In genomic region chr14:65496178-65496993, GRCh38 we compare ENCODE assay signal across 22 cellular contexts.
A peak's percentile ranks its signal among the peaks of the same experiment; 100 is the strongest.
DNase-seq lines count a peak whose midpoint lies in the region; ATAC-seq and TF ChIP-seq lines count a peak whose summit lies in the region.
"Had no signal": no experiment of that assay in that cellular context is flagged by ENCODE, and none has a peak within 500 bp of the region (broad histone marks: within the 10 kb centered on the region; RNA-seq: fewer than 3 reads in every experiment).

No MANE protein-coding gene starts in this region.

- H3K27ac Mint-ChIP-seq in HFFc6: peak overlapping the region; percentile 86

- no peak overlapping the region for H3K4ac ChIP-seq in mesenchymal stem cell (ENCODE audit: low read depth in 1 of 2, low read length in 2 of 2)

- peaks cover 24% of the 10 kb centered on the region for H3K4me1 Mint-ChIP-seq in HFFc6 (ENCODE audit: low read depth)

- H3K9ac ChIP-seq in mesenchymal stem cell (ENCODE audit: low read length): no peak overlapping the region
- H3K9ac ChIP-seq: BLaER1 treated with 17β-estradiol and CSF1 and Interleukin-3, amounts not matched to agents 10 nM and 100 nM had no signal

- no peaks in the 10 kb centered on the region for H3K9me3 ChIP-seq in mesenchymal stem cell (ENCODE audit: control insufficient read depth, low read length)
- H3K9me3 ChIP-seq in effector memory CD4-positive, alpha-beta T cell (ENCODE audit: control insufficient read depth, low read length): no peaks in the 10 kb centered on the region
- H3K9me3 ChIP-seq: esophagus squamous epithelium, neutrophil, Peyer's patch had no signal

- no peaks in the 10 kb centered on the region for H3K27me3 ChIP-seq in BJ (ENCODE audit: control insufficient read depth, insufficient read depth, low read length)
- no peaks in the 10 kb centered on the region for H3K27me3 ChIP-seq in mesenchymal stem cell (ENCODE audit: control insufficient read depth in 1 of 2, insufficient read depth in 1 of 2, low read length in 2 of 2)
- H3K27me3 ChIP-seq in effector memory CD4-positive, alpha-beta T cell (replicated peaks; ENCODE audit: control insufficient read depth, insufficient read depth, low read length, poor library complexity, severe bottlenecking): no peaks in the 10 kb centered on the region
- H3K27me3 ChIP-seq: BLaER1 treated with 17β-estradiol and CSF1 and Interleukin-3, amounts not matched to agents 10 nM and 100 nM; brain microvascular endothelial cell; dorsolateral prefrontal cortex; esophagus squamous epithelium; neutrophil; Peyer's patch had no signal

- no peak overlapping the region for H2BK12ac ChIP-seq in mesenchymal stem cell (ENCODE audit: low read length in 2 of 2)

- H3K23ac ChIP-seq in mesenchymal stem cell (ENCODE audit: low read length in 2 of 2): no peak overlapping the region

- H3K36me3 Mint-ChIP-seq in HFFc6 (ENCODE audit: low read depth): peaks cover 12% of the 10 kb centered on the region

- H3K4me3 ChIP-seq in BJ (ENCODE audit: low read depth, low read length) (no peak overlapping the region), mesenchymal stem cell (ENCODE audit: insufficient read depth in 1 of 2, low read depth in 1 of 2, low read length in 2 of 2) (no peak overlapping the region)
- no peak overlapping the region for H3K4me3 ChIP-seq in effector memory CD4-positive, alpha-beta T cell (ENCODE audit: insufficient read depth, low read depth, low read length, poor library complexity, severe bottlenecking)
- H3K4me3 ChIP-seq: BLaER1 treated with 17β-estradiol and CSF1 and Interleukin-3, amounts not matched to agents 10 nM and 100 nM; dorsolateral prefrontal cortex; esophagus squamous epithelium; Peyer's patch had no signal

- POLR2A ChIA-PET in BJ (lab: Charles Lee): no interaction called here

- DNase-seq in BJ (ENCODE audit: low read depth) (peak; percentile 23), HFFc6 (peak; percentile 52), astrocyte of the hippocampus (ENCODE audit: low read depth, low spot score) (peak; percentile 26), mesenchymal stem cell (peak; percentile 6), HK-2 (ENCODE audit: unreplicated experiment) (no peak)
- DNase-seq in effector memory CD4-positive, alpha-beta T cell: no peak
- DNase-seq: activated CD8-positive, alpha-beta memory T cell treated with anti-CD3 and anti-CD28 coated beads for 24 hours; activated effector memory CD4-positive, alpha-beta T cell treated with anti-CD3 and anti-CD28 coated beads, Interleukin-2, amount 50 U/mL, for 16 hours; brain microvascular endothelial cell; dorsolateral prefrontal cortex; esophagus squamous epithelium; hypothalamus; kidney glomerular epithelial cell; NCI-H1092; NCI-H774; Peyer's patch; stimulated activated CD4-positive, alpha-beta T cell treated with anti-CD3 and anti-CD28 coated beads, Interleukin-1b, Interleukin-23, amount 100 ng/mL, for 48 hours; SW 1271 had no signal

- no peak overlapping the region for H3K27ac ChIP-seq in mesenchymal stem cell (ENCODE audit: low read length, poor library complexity, severe bottlenecking)
- no peak overlapping the region for H3K27ac ChIP-seq in effector memory CD4-positive, alpha-beta T cell (ENCODE audit: insufficient read depth, low read length, poor library complexity, severe bottlenecking)
- H3K27ac ChIP-seq: BLaER1 treated with 17β-estradiol and CSF1 and Interleukin-3, amounts not matched to agents 10 nM and 100 nM; brain microvascular endothelial cell; dorsolateral prefrontal cortex; esophagus squamous epithelium; neutrophil; Peyer's patch had no signal

- H3K4me2 ChIP-seq in mesenchymal stem cell (ENCODE audit: low read length, poor library complexity, severe bottlenecking): no peak overlapping the region
- H3K4me2 ChIP-seq: BLaER1 treated with 17β-estradiol and CSF1 and Interleukin-3, amounts not matched to agents 10 nM and 100 nM had no signal

- CTCF ChIA-PET in BJ (lab: Yijun Ruan, JAX): no interaction called here

- H4K8ac ChIP-seq in mesenchymal stem cell (ENCODE audit: low read length): no peak overlapping the region

- peaks cover 7% of the 10 kb centered on the region for H3K9me3 Mint-ChIP-seq in HFFc6

- no peak overlapping the region for H2AFZ ChIP-seq in mesenchymal stem cell (ENCODE audit: low read depth, low read length)

- H3K79me1 ChIP-seq in mesenchymal stem cell (replicated peaks; ENCODE audit: low read length, poor library complexity, severe bottlenecking): peaks cover 12% of the 10 kb centered on the region

- no peak for ATAC-seq in GM18520 (IDR thresholded peaks at IDR 0.05; ENCODE audit: unreplicated experiment)
- ATAC-seq: sciatic nerve had no signal

- no peaks in the 10 kb centered on the region for H3K4me1 ChIP-seq in mesenchymal stem cell (ENCODE audit: control insufficient read depth, insufficient read depth, low read depth, low read length)
- no peaks in the 10 kb centered on the region for H3K4me1 ChIP-seq in effector memory CD4-positive, alpha-beta T cell (ENCODE audit: control insufficient read depth, insufficient read depth, low read length, poor library complexity, severe bottlenecking)
- H3K4me1 ChIP-seq: Peyer's patch had no signal

- H3K36me3 ChIP-seq in BJ (ENCODE audit: control insufficient read depth, insufficient read depth, low read length): no peaks in the 10 kb centered on the region
- H3K36me3 ChIP-seq in mesenchymal stem cell (ENCODE audit: control insufficient read depth in 1 of 2, insufficient read depth in 2 of 2, low read depth in 1 of 2, low read length in 2 of 2): no peaks in the 10 kb centered on the region
- H3K36me3 ChIP-seq in effector memory CD4-positive, alpha-beta T cell (ENCODE audit: control insufficient read depth, insufficient read depth, low read length): no peaks in the 10 kb centered on the region
- H3K36me3 ChIP-seq: brain microvascular endothelial cell, esophagus squamous epithelium, neutrophil, Peyer's patch had no signal

- H2BK120ac ChIP-seq in mesenchymal stem cell (ENCODE audit: low read depth, low read length): no peak overlapping the region

- no peak overlapping the region for H4K91ac ChIP-seq in mesenchymal stem cell (ENCODE audit: low read length)

- no peak overlapping the region for H2BK5ac ChIP-seq in mesenchymal stem cell (ENCODE audit: low read depth, low read length, poor library complexity, severe bottlenecking)

- H3K27me3 Mint-ChIP-seq in HFFc6 (ENCODE audit: insufficient read depth): no peaks in the 10 kb centered on the region; the same call in 1 of the 2 replicates

- H3K18ac ChIP-seq in mesenchymal stem cell (ENCODE audit: low read depth in 1 of 2, low read length in 2 of 2): no peak overlapping the region

- 88% methylated on average over 6 of the region's 6 CpGs for WGBS in mesenchymal stem cell

- H2AK5ac ChIP-seq in mesenchymal stem cell (ENCODE audit: low read length, severe bottlenecking): no peak overlapping the region

- H2BK15ac ChIP-seq in mesenchymal stem cell (ENCODE audit: low read depth, poor library complexity, severe bottlenecking): no peak overlapping the region

- H3K4me3 Mint-ChIP-seq in HFFc6: no peak overlapping the region

- H3K14ac ChIP-seq in mesenchymal stem cell (ENCODE audit: low read length in 2 of 2): no peak overlapping the region

- TF ChIP-seq CTCF in BJ (IDR thresholded peaks at IDR 0.05; ENCODE audit: insufficient read depth, low read depth, low read length) (no peak), HFFc6 (IDR thresholded peaks at IDR 0.05) (no peak)

Comparison
In these comparisons a context has a peak if more than half of its experiments do, and no peak if none do; other contexts are left out.
1. DNase-seq: peak in BJ (single experiment), HFFc6 (single experiment), astrocyte of the hippocampus (single experiment) and mesenchymal stem cell (single experiment); none in effector memory CD4-positive, alpha-beta T cell (0 of 3) and HK-2 (single experiment).